Comparison of ENCODE assay signal across 23 cellular contexts in the genomic region with DNA sequence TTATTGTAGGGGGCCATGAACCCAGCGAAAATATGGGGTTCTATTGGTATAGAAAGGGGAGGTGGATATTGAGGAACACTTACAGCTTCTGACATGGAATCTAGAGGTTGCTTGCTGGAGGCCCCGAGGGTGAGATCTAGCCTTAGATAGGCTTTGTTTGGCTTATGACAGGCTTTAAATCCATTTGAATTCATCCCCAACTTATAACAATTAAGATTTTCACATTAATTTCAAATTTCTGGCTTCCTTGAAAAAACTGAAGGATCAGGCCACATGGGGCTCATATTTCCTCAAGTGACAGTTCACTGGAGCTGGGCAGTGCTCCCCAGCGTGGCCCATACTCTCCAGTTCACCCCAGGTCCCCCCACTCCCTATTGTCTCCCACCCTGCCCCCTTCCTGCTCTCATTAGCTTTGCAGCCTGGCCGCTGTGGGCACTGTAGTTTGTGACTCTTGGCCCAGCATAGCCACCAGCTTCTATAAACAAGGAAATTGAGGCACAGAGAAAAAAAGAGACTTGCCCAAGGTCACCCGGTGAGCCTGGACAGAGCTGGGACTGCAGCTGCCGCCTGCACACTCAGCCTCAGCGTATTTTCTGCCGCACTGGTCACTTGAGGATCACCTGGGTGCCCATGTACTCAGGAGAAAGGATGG. TPM values are rescaled to one million over a fixed set of nuclear protein-coding genes. Genes with fewer than 3 reads are reported as not detected.
DNase-seq lines count a peak whose midpoint lies in the region; ATAC-seq and TF ChIP-seq lines count a peak whose summit lies in the region.
"Had no signal": no experiment of that assay in that cellular context is flagged by ENCODE, and none has a peak within 500 bp of the region (broad histone marks: within the 10 kb centered on the region; RNA-seq: fewer than 3 reads in every experiment).

No MANE protein-coding gene starts in this region.

- peaks cover 47% of the 10 kb centered on the region for H3K4me1 ChIP-seq in MM.1S (ENCODE audit: low read length)
- H3K4me1 ChIP-seq in body of pancreas: peaks cover 86% of the 10 kb centered on the region
- H3K4me1 ChIP-seq in trophoblast cell (ENCODE audit: control insufficient read depth in 1 of 2, insufficient read depth in 2 of 2, low read length in 2 of 2): peaks cover 0 to 4% of the 10 kb centered on the region in 2 experiments
- H3K4me1 ChIP-seq: breast epithelium had no signal

- H2BK12ac ChIP-seq in trophoblast cell (ENCODE audit: low read length): peak overlapping the region; percentile 65

- no peak overlapping the region for H4K12ac ChIP-seq in trophoblast cell (ENCODE audit: low read depth, low read length)

- H3K9ac ChIP-seq in MM.1S (ENCODE audit: low read length) (peak overlapping the region; percentile 73), trophoblast cell (ENCODE audit: low read length) (no peak overlapping the region)

- H3K4me3 ChIP-seq in MM.1S (ENCODE audit: low read length) (no peak overlapping the region), body of pancreas (no peak overlapping the region), trophoblast cell (ENCODE audit: low read depth, low read length) (no peak overlapping the region)
- H3K4me3 ChIP-seq: breast epithelium, mucosa of descending colon, upper lobe of right lung had no signal

- H3K4ac ChIP-seq in trophoblast cell (ENCODE audit: low read depth, low read length): no peak overlapping the region

- TF ChIP-seq CTCF in MM.1S (IDR thresholded peaks at IDR 0.05; ENCODE audit: low read length) (no peak), body of pancreas (IDR thresholded peaks at IDR 0.05) (peak in 1 of 7 experiments; percentile 19)

- no peak overlapping the region for H2BK120ac ChIP-seq in trophoblast cell (ENCODE audit: insufficient read depth, low read length, poor library complexity)

- H4K20me1 ChIP-seq in MM.1S (ENCODE audit: insufficient read depth, low read length): no peaks in the 10 kb centered on the region

- H4K91ac ChIP-seq in trophoblast cell (ENCODE audit: low read depth, low read length): peak overlapping the region; percentile 39

- H3K36me3 ChIP-seq in MM.1S (replicated peaks; ENCODE audit: insufficient read depth, low read length) (no peaks in the 10 kb centered on the region), body of pancreas (replicated peaks in 1 of 2; ENCODE audit: insufficient read depth in 1 of 2, low read depth in 2 of 2) (no peaks in the 10 kb centered on the region), trophoblast cell (ENCODE audit: control insufficient read depth in 1 of 2, insufficient read depth in 2 of 2, low read length in 2 of 2) (no peaks in the 10 kb centered on the region)
- H3K36me3 ChIP-seq: breast epithelium, heart right ventricle, upper lobe of right lung had no signal

- peak in 1 of 3 donors; percentile 25 for TF ChIP-seq POLR2A in body of pancreas (IDR thresholded peaks at IDR 0.05)

- H3F3A ChIP-seq in MM.1S (ENCODE audit: insufficient read depth, low read length): peaks cover 12% of the 10 kb centered on the region

- H2AFZ ChIP-seq in MM.1S (ENCODE audit: low read length) (no peak overlapping the region), trophoblast cell (ENCODE audit: insufficient read depth, low read length, poor library complexity) (no peak overlapping the region)

- DNase-seq in activated CD8-positive, alpha-beta memory T cell treated with anti-CD3 and anti-CD28 coated beads for 24 hours: peak; percentile 60
- no peak for DNase-seq in activated CD8-positive, alpha-beta memory T cell treated with anti-CD3 and anti-CD28 coated beads, Interleukin-2, amount 50 U/mL, for 4 hours
- no peak for DNase-seq in MM.1S
- peak; percentile 61 to 81 (median 74) for DNase-seq in body of pancreas
- no peak for DNase-seq in trophoblast cell
- no peak for DNase-seq in SIG-M5 treated with dmso at 0.1 percent for 504 hours (lab: John Stamatoyannopoulos, UW; ENCODE audit: unreplicated experiment)
- DNase-seq: activated gamma-delta T cell; effector CD4-positive, alpha-beta T cell; heart right ventricle; NCI-H1092 treated with DMSO at 0.1 percent for 48 hours; NCI-H2171; stimulated activated naive B cell treated with anti-CD40 and anti-IgM and Interleukin-4, amounts not matched to agents 10 μg/mL and 1 μg/mL and 100 μg/mL, for 72 hours had no signal

- H2AK5ac ChIP-seq in trophoblast cell (ENCODE audit: low read length): no peak overlapping the region

- H3K27me3 ChIP-seq in MM.1S (replicated peaks; ENCODE audit: insufficient read depth, low read length) (no peaks in the 10 kb centered on the region), body of pancreas (no peaks in the 10 kb centered on the region), trophoblast cell (ENCODE audit: insufficient read depth, low read length) (no peaks in the 10 kb centered on the region)
- H3K27me3 ChIP-seq: breast epithelium, upper lobe of right lung had no signal

- WGBS in body of pancreas, 2 donors: 53% methylated on average over 8 of the region's 8 CpGs
- WGBS in trophoblast cell (ENCODE audit: extremely low coverage, insufficient coverage, insufficient read length): no CpG with 5 or more reads among the region's 8 CpGs

- H3K14ac ChIP-seq in trophoblast cell (ENCODE audit: low read length): no peak overlapping the region

- H3K79me2 ChIP-seq in MM.1S (ENCODE audit: low read length) (no peaks in the 10 kb centered on the region), trophoblast cell (ENCODE audit: control insufficient read depth, insufficient read depth, low read length, poor library complexity) (no peaks in the 10 kb centered on the region)

- no peaks in the 10 kb centered on the region for H3K79me1 ChIP-seq in trophoblast cell (ENCODE audit: low read length)

- peak overlapping the region; percentile 68; the same call in 1 of the 2 replicates for H3K4me2 ChIP-seq in MM.1S (ENCODE audit: low read depth, low read length)
- H3K4me2 ChIP-seq in trophoblast cell (ENCODE audit: low read length): no peak overlapping the region

- no peak overlapping the region for H4K8ac ChIP-seq in trophoblast cell (ENCODE audit: low read depth, low read length)

- H3K9me3 ChIP-seq in MM.1S (replicated peaks; ENCODE audit: insufficient read depth, low read length) (no peaks in the 10 kb centered on the region), body of pancreas (no peaks in the 10 kb centered on the region), trophoblast cell (ENCODE audit: insufficient read depth, low read depth, low read length) (no peaks in the 10 kb centered on the region)
- H3K9me3 ChIP-seq: breast epithelium, heart right ventricle, mucosa of descending colon, upper lobe of right lung had no signal

- no peak overlapping the region for H3K23ac ChIP-seq in trophoblast cell (ENCODE audit: low read length)

- no peak overlapping the region for H3K18ac ChIP-seq in trophoblast cell (ENCODE audit: low read length)

- H3K9me2 ChIP-seq in MM.1S (replicated peaks; ENCODE audit: insufficient read depth, low read length): no peaks in the 10 kb centered on the region

- intact Hi-C loops in body of pancreas (cut with DNase I): no loop called here

- H3K27ac ChIP-seq in MM.1S (ENCODE audit: low read length): peak overlapping the region; percentile 90; the same call in 1 of the 2 replicates
- H3K27ac ChIP-seq in body of pancreas: peak overlapping the region in 3 of 4 donors; percentile 85 to 92 (median 88)
- no peak overlapping the region for H3K27ac ChIP-seq in trophoblast cell (ENCODE audit: low read depth, low read length)
- H3K27ac ChIP-seq: breast epithelium, RWPE1 had no signal

- H2BK5ac ChIP-seq in trophoblast cell (ENCODE audit: low read depth, low read length, poor library complexity): no peak overlapping the region

- ATAC-seq in body of pancreas (peak; percentile 49), GM18511 (IDR thresholded peaks at IDR 0.05; ENCODE audit: unreplicated experiment) (no peak), HG02852 (IDR thresholded peaks at IDR 0.05; ENCODE audit: unreplicated experiment) (no peak)
- ATAC-seq: HCT116 had no signal

RNA-seq across cellular contexts. Expression of gene ADGRG1, which starts 19.8 kb away (rescaled TPM):
- total RNA-seq in body of pancreas: 10 to 100 TPM; 53.7 to 61.6 TPM
- 242 and 265 TPM in 2 replicates for polyA plus RNA-seq in trophoblast cell (2013)

RNA-seq across cellular contexts. Expression of gene ADGRG3, which starts 59.5 kb away (rescaled TPM):
- total RNA-seq in body of pancreas: 1 to 10 TPM; 2.0 to 6.0 TPM
- polyA plus RNA-seq in trophoblast cell (2013): 0.49 and 0.54 TPM in 2 replicates
- total RNA-seq: fibroblast of lung, kidney epithelial cell, osteoblast had no signal
- polyA plus RNA-seq: fibroblast of lung, IgD-negative memory B cell had no signal

Comparison
In these comparisons a context has a peak if more than half of its experiments do, and no peak if none do; other contexts are left out.
1. DNase-seq: peak in activated CD8-positive, alpha-beta memory T cell treated with anti-CD3 and anti-CD28 coated beads for 24 hours (single experiment) and body of pancreas (4 of 4); none in activated CD8-positive, alpha-beta memory T cell treated with anti-CD3 and anti-CD28 coated beads, Interleukin-2, amount 50 U/mL, for 4 hours (single experiment), MM.1S (single experiment), trophoblast cell (0 of 2) and SIG-M5 treated with dmso at 0.1 percent for 504 hours (single experiment).